ENCODE assay signal across 2 cellular contexts in genomic region chr7:133190172-133190528, GRCh38.
TF ChIP-seq lines count a peak whose summit lies in the region.

No MANE protein-coding gene starts in this region.

TF ChIP-seq in WTC11, 78 proteins besides CTCF, POLR2A, EP300 and RAD21 (continued from another document):
- TF ChIP-seq, protein P1, sequence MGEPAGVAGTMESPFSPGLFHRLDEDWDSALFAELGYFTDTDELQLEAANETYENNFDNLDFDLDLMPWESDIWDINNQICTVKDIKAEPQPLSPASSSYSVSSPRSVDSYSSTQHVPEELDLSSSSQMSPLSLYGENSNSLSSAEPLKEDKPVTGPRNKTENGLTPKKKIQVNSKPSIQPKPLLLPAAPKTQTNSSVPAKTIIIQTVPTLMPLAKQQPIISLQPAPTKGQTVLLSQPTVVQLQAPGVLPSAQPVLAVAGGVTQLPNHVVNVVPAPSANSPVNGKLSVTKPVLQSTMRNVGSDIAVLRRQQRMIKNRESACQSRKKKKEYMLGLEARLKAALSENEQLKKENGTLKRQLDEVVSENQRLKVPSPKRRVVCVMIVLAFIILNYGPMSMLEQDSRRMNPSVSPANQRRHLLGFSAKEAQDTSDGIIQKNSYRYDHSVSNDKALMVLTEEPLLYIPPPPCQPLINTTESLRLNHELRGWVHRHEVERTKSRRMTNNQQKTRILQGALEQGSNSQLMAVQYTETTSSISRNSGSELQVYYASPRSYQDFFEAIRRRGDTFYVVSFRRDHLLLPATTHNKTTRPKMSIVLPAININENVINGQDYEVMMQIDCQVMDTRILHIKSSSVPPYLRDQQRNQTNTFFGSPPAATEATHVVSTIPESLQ (CRISPR knock-in tag; IDR thresholded peaks at IDR 0.05) = no peak
- TF ChIP-seq FOXP1 (CRISPR knock-in tag; IDR thresholded peaks at IDR 0.05; ENCODE audit: borderline replicate concordance) (no peak), ZNF121 (CRISPR knock-in tag; IDR thresholded peaks at IDR 0.05) (peak; percentile 91)

TF ChIP-seq in H1, 55 proteins besides CTCF, POLR2A, EP300 and RAD21 (continued from another document):
- no peak for TF ChIP-seq BRCA1 (IDR thresholded peaks at IDR 0.05; ENCODE audit: low read depth, low read length)
- TF ChIP-seq NRF1 (IDR thresholded peaks at IDR 0.05; ENCODE audit: low read depth, low read length) = no peak
- no peak for TF ChIP-seq RBBP5 (IDR thresholded peaks at IDR 0.05; ENCODE audit: borderline replicate concordance, low read depth, low read length)
- TF ChIP-seq SIRT6 (IDR thresholded peaks at IDR 0.05; ENCODE audit: low read length) = no peak
- TF ChIP-seq RFX5 (IDR thresholded peaks at IDR 0.05; ENCODE audit: borderline replicate concordance, low read depth, low read length) = no peak
- no peak for TF ChIP-seq SIN3A (conservative IDR thresholded peaks at IDR 0.05 in 1 of 2, IDR thresholded peaks at IDR 0.05 in 1 of 2; ENCODE audit: low read depth in 1 of 2, low read length in 2 of 2)
- no peak for TF ChIP-seq POLR2AphosphoS5 (IDR thresholded peaks at IDR 0.05; ENCODE audit: low read depth, low read length)
- TF ChIP-seq CHD1 (IDR thresholded peaks at IDR 0.05; ENCODE audit: low read depth, low read length) = no peak
- TF ChIP-seq, protein P2, sequence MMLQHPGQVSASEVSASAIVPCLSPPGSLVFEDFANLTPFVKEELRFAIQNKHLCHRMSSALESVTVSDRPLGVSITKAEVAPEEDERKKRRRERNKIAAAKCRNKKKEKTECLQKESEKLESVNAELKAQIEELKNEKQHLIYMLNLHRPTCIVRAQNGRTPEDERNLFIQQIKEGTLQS (IDR thresholded peaks at IDR 0.05; ENCODE audit: insufficient read depth, low read depth, low read length) = no peak
- TF ChIP-seq, protein P3, sequence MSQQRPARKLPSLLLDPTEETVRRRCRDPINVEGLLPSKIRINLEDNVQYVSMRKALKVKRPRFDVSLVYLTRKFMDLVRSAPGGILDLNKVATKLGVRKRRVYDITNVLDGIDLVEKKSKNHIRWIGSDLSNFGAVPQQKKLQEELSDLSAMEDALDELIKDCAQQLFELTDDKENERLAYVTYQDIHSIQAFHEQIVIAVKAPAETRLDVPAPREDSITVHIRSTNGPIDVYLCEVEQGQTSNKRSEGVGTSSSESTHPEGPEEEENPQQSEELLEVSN (IDR thresholded peaks at IDR 0.05) = no peak
